In the genomic region with DNA sequence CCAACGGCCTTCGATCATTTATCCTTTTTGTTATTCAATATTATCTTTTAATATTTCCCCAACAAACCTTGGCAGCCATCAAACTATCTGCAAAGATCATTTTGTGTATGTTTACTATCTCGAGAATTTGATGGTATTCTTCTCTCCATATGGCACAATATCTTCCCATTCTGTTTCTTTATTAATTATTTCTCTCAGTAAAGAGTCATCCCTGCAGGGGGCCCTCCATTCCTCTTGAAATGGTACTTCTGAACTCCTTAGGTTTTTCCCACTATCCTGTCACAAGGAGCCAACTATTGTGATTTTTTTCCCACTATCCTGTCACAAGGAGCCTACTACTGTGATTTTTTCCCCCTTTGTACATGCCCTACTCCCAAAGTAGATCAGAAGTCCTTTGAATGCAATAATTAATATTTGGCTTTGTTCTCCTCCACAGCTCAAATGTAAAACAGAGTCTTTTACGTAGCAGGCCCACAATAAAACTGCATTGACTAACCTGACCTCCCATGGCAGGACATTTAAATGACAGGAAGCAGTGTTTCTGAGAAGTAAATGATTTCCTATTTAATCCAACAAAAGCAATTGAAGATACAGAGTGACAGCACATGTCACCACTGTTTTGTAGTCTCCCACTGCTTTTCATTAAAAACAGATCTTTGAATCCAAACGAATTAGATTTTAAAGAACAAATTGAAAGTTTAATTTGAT, we compare ENCODE assay signal across 17 cellular contexts. TPM values are rescaled to one million over a fixed set of nuclear protein-coding genes. Genes with fewer than 3 reads are reported as not detected.
A peak's percentile ranks its signal among the peaks of the same experiment; 100 is the strongest.
DNase-seq lines count a peak whose midpoint lies in the region; ATAC-seq and TF ChIP-seq lines count a peak whose summit lies in the region.
"Had no signal": no experiment of that assay in that cellular context is flagged by ENCODE, and none has a peak within 500 bp of the region (broad histone marks: within the 10 kb centered on the region; RNA-seq: fewer than 3 reads in every experiment).

No MANE protein-coding gene starts in this region.

- H4K20me1 ChIP-seq in GM23338 (replicated peaks; ENCODE audit: insufficient read depth), result no peaks in the 10 kb centered on the region

- DNase-seq in ACHN (peak; percentile 4), GM23338 (ENCODE audit: low spot score) (no peak), NCI-H774 (lab: John Stamatoyannopoulos, UW) (peak; percentile 34), epithelial cell of proximal tubule (ENCODE audit: low read depth) (no peak), medulla oblongata (ENCODE audit: extremely low spot score) (no peak), GOT3 (lab: John Stamatoyannopoulos, UW) (no peak), NCI-H510A (lab: John Stamatoyannopoulos, UW) (no peak)
- DNase-seq: activated T-cell treated with anti-CD3 and anti-CD28 coated beads, Interleukin-2, amount 50 U/mL, for 48 hours; aorta; GDM1; naive thymus-derived CD8-positive, alpha-beta T cell; NCI-H2171 treated with DMSO at 0.1 percent for 48 hours; small intestine; substantia nigra had no signal

- in situ Hi-C loops in ACHN (cut with HindIII; ENCODE audit: low pct_ligation_motif_present, low pct_unique_long_range_greater_than_20kb, low sequenced_read_pairs), result no loop called here

- H3K4me3 ChIP-seq in GM23338, result no peak overlapping the region
- H3K4me3 ChIP-seq in epithelial cell of proximal tubule (ENCODE audit: low read depth, low read length), result no peak overlapping the region
- H3K4me3 ChIP-seq: K562 had no signal

- H3K9me3 Mint-ChIP-seq in GM23338, result peaks cover 22% of the 10 kb centered on the region

- 0 out of 2 replicates have a peak overlapping the region, but pooled peaks have one; percentile 37 for H3K27ac Mint-ChIP-seq in GM23338
- H3K27ac Mint-ChIP-seq: CD14-positive monocyte; naive thymus-derived CD8-positive, alpha-beta T cell had no signal

- no peaks in the 10 kb centered on the region for H3K36me3 ChIP-seq in GM23338 (ENCODE audit: insufficient read depth)

- no peak for ATAC-seq in GM23338
- ATAC-seq in HG03139 (IDR thresholded peaks at IDR 0.05; ENCODE audit: unreplicated experiment), result no peak
- ATAC-seq: K562; naive thymus-derived CD8-positive, alpha-beta T cell had no signal

- peaks cover 18% of the 10 kb centered on the region for H3K4me1 ChIP-seq in GM23338 (ENCODE audit: insufficient read depth)

- H3K9me2 ChIP-seq in GM23338 (ENCODE audit: insufficient read depth), result no peaks in the 10 kb centered on the region

- no peak overlapping the region for H2AFZ ChIP-seq in GM23338

- TF ChIP-seq CTCF in GM23338 (conservative IDR thresholded peaks at IDR 0.05; ENCODE audit: low read depth in 2 of 2) (no peak), epithelial cell of proximal tubule (conservative IDR thresholded peaks at IDR 0.05; ENCODE audit: low read depth, low read length) (peak; percentile 2)

- H3K27me3 Mint-ChIP-seq in GM23338 (ENCODE audit: insufficient read depth, low read depth, poor library complexity), result peaks cover 3% of the 10 kb centered on the region
- H3K27me3 Mint-ChIP-seq: naive thymus-derived CD8-positive, alpha-beta T cell had no signal

- H3K4me1 Mint-ChIP-seq in GM23338, result peaks cover 14% of the 10 kb centered on the region
- H3K4me1 Mint-ChIP-seq: CD14-positive monocyte; naive thymus-derived CD8-positive, alpha-beta T cell had no signal

- H3K27me3 ChIP-seq in GM23338 (ENCODE audit: insufficient read depth), result no peaks in the 10 kb centered on the region

- H3K36me3 Mint-ChIP-seq in GM23338 (ENCODE audit: low read depth), result peaks cover 5% of the 10 kb centered on the region; the same call in 1 of the 3 replicates
- H3K36me3 Mint-ChIP-seq: naive thymus-derived CD8-positive, alpha-beta T cell had no signal

- H3K4me3 Mint-ChIP-seq in GM23338, result no peak overlapping the region
- H3K4me3 Mint-ChIP-seq: CD14-positive monocyte; naive thymus-derived CD8-positive, alpha-beta T cell had no signal

- no peaks in the 10 kb centered on the region for H3F3A ChIP-seq in GM23338 (replicated peaks; ENCODE audit: low read depth)

- H3K79me2 ChIP-seq in GM23338 (replicated peaks; ENCODE audit: insufficient read depth), result no peaks in the 10 kb centered on the region

- no peak overlapping the region for H3K27ac ChIP-seq in GM23338 (ENCODE audit: low read depth)

- H3K4me2 ChIP-seq in GM23338, result no peak overlapping the region

TF ChIP-seq in GM23338, 12 proteins besides CTCF, POLR2A, EP300 and RAD21 (continues in another document):
- no peak for TF ChIP-seq ZNF331 (CRISPR knock-in tag; IDR thresholded peaks at IDR 0.05; ENCODE audit: low read depth)
- TF ChIP-seq, protein P1, sequence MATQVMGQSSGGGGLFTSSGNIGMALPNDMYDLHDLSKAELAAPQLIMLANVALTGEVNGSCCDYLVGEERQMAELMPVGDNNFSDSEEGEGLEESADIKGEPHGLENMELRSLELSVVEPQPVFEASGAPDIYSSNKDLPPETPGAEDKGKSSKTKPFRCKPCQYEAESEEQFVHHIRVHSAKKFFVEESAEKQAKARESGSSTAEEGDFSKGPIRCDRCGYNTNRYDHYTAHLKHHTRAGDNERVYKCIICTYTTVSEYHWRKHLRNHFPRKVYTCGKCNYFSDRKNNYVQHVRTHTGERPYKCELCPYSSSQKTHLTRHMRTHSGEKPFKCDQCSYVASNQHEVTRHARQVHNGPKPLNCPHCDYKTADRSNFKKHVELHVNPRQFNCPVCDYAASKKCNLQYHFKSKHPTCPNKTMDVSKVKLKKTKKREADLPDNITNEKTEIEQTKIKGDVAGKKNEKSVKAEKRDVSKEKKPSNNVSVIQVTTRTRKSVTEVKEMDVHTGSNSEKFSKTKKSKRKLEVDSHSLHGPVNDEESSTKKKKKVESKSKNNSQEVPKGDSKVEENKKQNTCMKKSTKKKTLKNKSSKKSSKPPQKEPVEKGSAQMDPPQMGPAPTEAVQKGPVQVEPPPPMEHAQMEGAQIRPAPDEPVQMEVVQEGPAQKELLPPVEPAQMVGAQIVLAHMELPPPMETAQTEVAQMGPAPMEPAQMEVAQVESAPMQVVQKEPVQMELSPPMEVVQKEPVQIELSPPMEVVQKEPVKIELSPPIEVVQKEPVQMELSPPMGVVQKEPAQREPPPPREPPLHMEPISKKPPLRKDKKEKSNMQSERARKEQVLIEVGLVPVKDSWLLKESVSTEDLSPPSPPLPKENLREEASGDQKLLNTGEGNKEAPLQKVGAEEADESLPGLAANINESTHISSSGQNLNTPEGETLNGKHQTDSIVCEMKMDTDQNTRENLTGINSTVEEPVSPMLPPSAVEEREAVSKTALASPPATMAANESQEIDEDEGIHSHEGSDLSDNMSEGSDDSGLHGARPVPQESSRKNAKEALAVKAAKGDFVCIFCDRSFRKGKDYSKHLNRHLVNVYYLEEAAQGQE (IDR thresholded peaks at IDR 0.05; ENCODE audit: unreplicated experiment), result no peak
- TF ChIP-seq POLR2AphosphoS5 (IDR thresholded peaks at IDR 0.05; ENCODE audit: low read depth), result no peak
- TF ChIP-seq ZNF114 (CRISPR knock-in tag; IDR thresholded peaks at IDR 0.05), result no peak
- TF ChIP-seq, protein P2, sequence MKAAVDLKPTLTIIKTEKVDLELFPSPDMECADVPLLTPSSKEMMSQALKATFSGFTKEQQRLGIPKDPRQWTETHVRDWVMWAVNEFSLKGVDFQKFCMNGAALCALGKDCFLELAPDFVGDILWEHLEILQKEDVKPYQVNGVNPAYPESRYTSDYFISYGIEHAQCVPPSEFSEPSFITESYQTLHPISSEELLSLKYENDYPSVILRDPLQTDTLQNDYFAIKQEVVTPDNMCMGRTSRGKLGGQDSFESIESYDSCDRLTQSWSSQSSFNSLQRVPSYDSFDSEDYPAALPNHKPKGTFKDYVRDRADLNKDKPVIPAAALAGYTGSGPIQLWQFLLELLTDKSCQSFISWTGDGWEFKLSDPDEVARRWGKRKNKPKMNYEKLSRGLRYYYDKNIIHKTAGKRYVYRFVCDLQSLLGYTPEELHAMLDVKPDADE (IDR thresholded peaks at IDR 0.05), result no peak
- no peak for TF ChIP-seq EZH2 (IDR thresholded peaks at IDR 0.05; ENCODE audit: low read depth, unreplicated experiment)
- TF ChIP-seq EZH2phosphoT487 (IDR thresholded peaks at IDR 0.05; ENCODE audit: unreplicated experiment), result no peak
- no peak for TF ChIP-seq NANOG (IDR thresholded peaks at IDR 0.05; ENCODE audit: borderline replicate concordance)
- TF ChIP-seq JUNB (IDR thresholded peaks at IDR 0.05; ENCODE audit: unreplicated experiment), result no peak

RNA-seq across cellular contexts. Expression of a gene that starts 43.3 kb away (rescaled TPM):
- total RNA-seq in GM23338 (2014; rRNA removed; shearing (Covaris generic)), result 4.5 and 6.9 TPM in 2 replicates
- polyA plus RNA-seq in GM23338 (2016; fragmentation: Nextera tagmentation; extraction: Ambion mirVana), result 1.8 and 1.9 TPM in 2 replicates
- 2.0 and 3.4 TPM in 2 replicates for total RNA-seq in epithelial cell of proximal tubule
- polyA plus RNA-seq: K562 had no signal

Comparison
In these comparisons a context has a peak if more than half of its experiments do, and no peak if none do; other contexts are left out.
1. DNase-seq: peak in ACHN (single experiment) and NCI-H774 (single experiment); none in GM23338 (single experiment), epithelial cell of proximal tubule (single experiment), medulla oblongata (single experiment), GOT3 (single experiment) and NCI-H510A (single experiment).